ENCODE assay signal across 14 cellular contexts in genomic region chr22:26949193-26949592, GRCh38.
DNase-seq lines count a peak whose midpoint lies in the region; ATAC-seq and TF ChIP-seq lines count a peak whose summit lies in the region.
"Had no signal": no experiment of that assay in that cellular context is flagged by ENCODE, and none has a peak within 500 bp of the region (broad histone marks: within the 10 kb centered on the region; RNA-seq: fewer than 3 reads in every experiment).

No MANE protein-coding gene starts in this region.

- no peak for TF ChIP-seq CTCF in coronary artery (IDR thresholded peaks at IDR 0.05)

- ATAC-seq in left lobe of liver (peak; percentile 59), HG02678 (IDR thresholded peaks at IDR 0.05; ENCODE audit: unreplicated experiment) (no peak), GM19324 (IDR thresholded peaks at IDR 0.05; ENCODE audit: low FRiP score, unreplicated experiment) (no peak)
- ATAC-seq: naive thymus-derived CD8-positive, alpha-beta T cell; stimulated activated naive B cell treated with anti-CD40 and anti-IgM and Interleukin-4, amounts not matched to agents 10 μg/mL and 1 μg/mL and 100 μg/mL, for 72 hours had no signal

- DNase-seq in ELR (ENCODE audit: low read depth) (peak; percentile 1), LoVo (ENCODE audit: low spot score) (peak; percentile 24), astrocyte of the hippocampus (ENCODE audit: low read depth, low spot score) (peak; percentile 78), left lobe of liver (ENCODE audit: low spot score) (no peak), SW480 (ENCODE audit: low spot score) (no peak), coronary artery (ENCODE audit: low spot score) (no peak)
- DNase-seq: activated effector memory CD4-positive, alpha-beta T cell treated with Interleukin-2 at 50 U/mL for 16 hours; DMS79; NCI-H146; stimulated activated naive B cell treated with anti-CD40 and anti-IgM and Interleukin-4, amounts not matched to agents 10 μg/mL and 1 μg/mL and 100 μg/mL, for 72 hours had no signal

- H3K4me3 ChIP-seq in coronary artery, result no peak overlapping the region
- H3K4me3 ChIP-seq: HAP-1 had no signal

- no peak overlapping the region for H3K27ac ChIP-seq in coronary artery

Comparison
In these comparisons a context has a peak if more than half of its experiments do, and no peak if none do; other contexts are left out.
1. DNase-seq: peak in ELR (single experiment), LoVo (single experiment) and astrocyte of the hippocampus (single experiment); none in left lobe of liver (single experiment), SW480 (single experiment) and coronary artery (single experiment).